Comparison of ENCODE assay signal across 9 cellular contexts in the genomic region with DNA sequence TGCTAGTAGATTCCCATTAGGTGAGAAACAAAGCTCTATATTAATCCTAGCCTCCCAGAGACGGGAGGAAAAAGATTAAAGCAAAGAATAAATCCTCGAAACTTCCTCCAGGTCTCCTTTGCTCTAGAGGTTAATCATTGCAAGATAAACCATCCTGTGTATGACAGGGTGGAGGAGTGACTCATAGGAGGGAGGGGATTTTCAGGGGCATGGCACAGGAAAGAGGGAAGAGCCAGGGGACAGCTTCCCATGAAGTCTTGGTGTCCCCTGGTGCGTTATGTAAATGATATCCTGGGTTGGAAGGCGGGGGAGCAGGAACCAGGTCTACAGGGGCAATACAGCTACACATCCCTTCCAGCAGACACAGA. TPM values are rescaled to one million over a fixed set of nuclear protein-coding genes. Genes with fewer than 3 reads are reported as not detected.
DNase-seq lines count a peak whose midpoint lies in the region; ATAC-seq and TF ChIP-seq lines count a peak whose summit lies in the region.
"Had no signal": no experiment of that assay in that cellular context is flagged by ENCODE, and none has a peak within 500 bp of the region (broad histone marks: within the 10 kb centered on the region; RNA-seq: fewer than 3 reads in every experiment).

No MANE protein-coding gene starts in this region.

- H3K9me3 ChIP-seq in adrenal gland (replicated peaks in 1 of 3) (no peaks in the 10 kb centered on the region), upper lobe of right lung (no peaks in the 10 kb centered on the region)

- H3K27me3 ChIP-seq in adrenal gland (no peaks in the 10 kb centered on the region), upper lobe of right lung (no peaks in the 10 kb centered on the region)
- H3K27me3 ChIP-seq: uterus had no signal

- H3K4me3 ChIP-seq in adrenal gland: peak overlapping the region in 2 of 4 donors; percentile 10 to 52
- peak overlapping the region; percentile 40 for H3K4me3 ChIP-seq in upper lobe of right lung

- peak overlapping the region in 4 of 5 donors; percentile 11 to 73 (median 36) for H3K27ac ChIP-seq in adrenal gland
- no peak overlapping the region for H3K27ac ChIP-seq in upper lobe of right lung

- peaks cover 10 to 12% of the 10 kb centered on the region in 2 donors for H3K4me1 ChIP-seq in adrenal gland (replicated peaks in 1 of 2)
- no peaks in the 10 kb centered on the region for H3K4me1 ChIP-seq in upper lobe of right lung

- intact Hi-C loops in adrenal gland (cut with DNase I): no loop called here
- intact Hi-C loops in upper lobe of right lung (cut with DNase I): no loop called here

- TF ChIP-seq POLR2A in adrenal gland (IDR thresholded peaks at IDR 0.05): peak in 1 of 2 donors; percentile 3

- no peak for TF ChIP-seq CTCF in adrenal gland (IDR thresholded peaks at IDR 0.05)
- no peak for TF ChIP-seq CTCF in upper lobe of right lung (IDR thresholded peaks at IDR 0.05)

- peak; percentile 86 for DNase-seq in HT1080 (ENCODE audit: low read depth)
- DNase-seq in adrenal gland: peak; percentile 48 to 70 (median 61)
- DNase-seq in left kidney (ENCODE audit: low read depth, low spot score): peak; percentile 56
- no peak for DNase-seq in upper lobe of right lung
- DNase-seq in inferior parietal cortex (ENCODE audit: extremely low spot score): no peak
- DNase-seq: activated CD4-positive, alpha-beta T cell treated with anti-CD3 and anti-CD28 coated beads for 1 hour had no signal

- WGBS in adrenal gland, 4 donors: 22 to 31% (median 29%) methylated on average over 4 of the region's 4 CpGs

- H3K36me3 ChIP-seq in adrenal gland (replicated peaks in 1 of 2): peaks cover 0 to 13% of the 10 kb centered on the region in 2 donors
- H3K36me3 ChIP-seq in upper lobe of right lung: no peaks in the 10 kb centered on the region
- H3K36me3 ChIP-seq: uterus had no signal

- ATAC-seq in upper lobe of right lung (peak; percentile 66), GM19467 (IDR thresholded peaks at IDR 0.05; ENCODE audit: unreplicated experiment) (no peak), GM19463 (IDR thresholded peaks at IDR 0.05; ENCODE audit: unreplicated experiment) (no peak)

RNA-seq across cellular contexts. Expression of gene CYP3A5, which starts 0.8 kb away (rescaled TPM):
- 0.18 and 0.57 TPM in 2 replicates for total RNA-seq in HT1080 (2014; rRNA removed; shearing (Covaris generic))
- polyA plus RNA-seq in HT1080 (2015; cell fraction: cytosol; rRNA removed): 0.31 and 0.87 TPM in 2 replicates
- 2.9 and 3.4 TPM in 2 replicates for polyA plus RNA-seq in HT1080 (2015; cell fraction: nucleus; rRNA removed)
- 10 to 100 TPM in 6 of 8 donors, 1 to 10 TPM in 2; 4.1 to 92.7 (median 33.3) TPM for total RNA-seq in adrenal gland
- polyA plus RNA-seq in adrenal gland: 10 to 100 TPM in 2 of 3 donors, 1 to 10 TPM in 1; 10.0 to 80.0 (median 55.3) TPM
- 15.1 TPM for total RNA-seq in upper lobe of right lung

RNA-seq across cellular contexts. Expression of gene CYP3A7, which starts 56.0 kb away (rescaled TPM):
- total RNA-seq in HT1080 (2014; rRNA removed; shearing (Covaris generic)): 0.32 and 0.50 TPM in 2 replicates
- polyA plus RNA-seq in HT1080 (2015; cell fraction: cytosol; rRNA removed): 0.31 and 0.32 TPM in 2 replicates
- polyA plus RNA-seq in HT1080 (2015; cell fraction: nucleus; rRNA removed): 0.76 and 1.2 TPM in 2 replicates
- total RNA-seq in adrenal gland (1 to 10 TPM in 3 of 8 donors, under 1 TPM in 2, not detected in 3; 0.27 to 1.9 (median 1.2) TPM), upper lobe of right lung (1.6 TPM)
- under 1 TPM; 0.09 to 0.32 (median 0.20) TPM for polyA plus RNA-seq in adrenal gland

Comparison
In these comparisons a context has a peak if more than half of its experiments do, and no peak if none do; other contexts are left out.
1. DNase-seq: peak in HT1080 (single experiment), adrenal gland (7 of 7) and left kidney (single experiment); none in upper lobe of right lung (single experiment) and inferior parietal cortex (single experiment).